In the genomic region with DNA sequence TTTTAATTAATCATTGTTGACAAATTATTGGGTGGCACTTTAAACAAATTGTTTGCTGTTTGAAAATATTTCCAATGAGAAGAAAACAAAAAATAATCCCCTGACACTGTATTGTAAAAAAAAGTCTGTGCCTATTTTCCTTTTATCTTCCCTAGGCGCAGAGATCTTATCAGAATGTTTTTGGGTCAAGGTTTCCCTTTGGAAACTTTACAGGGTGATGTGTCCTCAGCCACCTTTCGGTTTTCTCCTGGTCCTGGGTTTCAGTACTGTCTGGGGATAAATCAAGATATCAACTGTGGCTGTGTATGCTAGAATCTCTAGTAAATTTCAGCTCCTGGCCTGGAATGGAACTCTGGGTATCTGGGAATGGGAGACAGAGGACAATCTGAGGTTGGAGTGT, we compare ENCODE assay signal across 1 cellular context.
TF ChIP-seq lines count a peak whose summit lies in the region.

No MANE protein-coding gene starts in this region.

TF ChIP-seq in WTC11, 78 proteins besides CTCF, POLR2A, EP300 and RAD21 (continued from another document):
- TF ChIP-seq, protein P1, sequence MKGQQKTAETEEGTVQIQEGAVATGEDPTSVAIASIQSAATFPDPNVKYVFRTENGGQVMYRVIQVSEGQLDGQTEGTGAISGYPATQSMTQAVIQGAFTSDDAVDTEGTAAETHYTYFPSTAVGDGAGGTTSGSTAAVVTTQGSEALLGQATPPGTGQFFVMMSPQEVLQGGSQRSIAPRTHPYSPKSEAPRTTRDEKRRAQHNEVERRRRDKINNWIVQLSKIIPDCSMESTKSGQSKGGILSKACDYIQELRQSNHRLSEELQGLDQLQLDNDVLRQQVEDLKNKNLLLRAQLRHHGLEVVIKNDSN (CRISPR knock-in tag; IDR thresholded peaks at IDR 0.05) = no peak
- TF ChIP-seq ATF1 (CRISPR knock-in tag; IDR thresholded peaks at IDR 0.05) = no peak
TF ChIP-seq in WTC11: peak in this region for 0.
